In the genomic region with DNA sequence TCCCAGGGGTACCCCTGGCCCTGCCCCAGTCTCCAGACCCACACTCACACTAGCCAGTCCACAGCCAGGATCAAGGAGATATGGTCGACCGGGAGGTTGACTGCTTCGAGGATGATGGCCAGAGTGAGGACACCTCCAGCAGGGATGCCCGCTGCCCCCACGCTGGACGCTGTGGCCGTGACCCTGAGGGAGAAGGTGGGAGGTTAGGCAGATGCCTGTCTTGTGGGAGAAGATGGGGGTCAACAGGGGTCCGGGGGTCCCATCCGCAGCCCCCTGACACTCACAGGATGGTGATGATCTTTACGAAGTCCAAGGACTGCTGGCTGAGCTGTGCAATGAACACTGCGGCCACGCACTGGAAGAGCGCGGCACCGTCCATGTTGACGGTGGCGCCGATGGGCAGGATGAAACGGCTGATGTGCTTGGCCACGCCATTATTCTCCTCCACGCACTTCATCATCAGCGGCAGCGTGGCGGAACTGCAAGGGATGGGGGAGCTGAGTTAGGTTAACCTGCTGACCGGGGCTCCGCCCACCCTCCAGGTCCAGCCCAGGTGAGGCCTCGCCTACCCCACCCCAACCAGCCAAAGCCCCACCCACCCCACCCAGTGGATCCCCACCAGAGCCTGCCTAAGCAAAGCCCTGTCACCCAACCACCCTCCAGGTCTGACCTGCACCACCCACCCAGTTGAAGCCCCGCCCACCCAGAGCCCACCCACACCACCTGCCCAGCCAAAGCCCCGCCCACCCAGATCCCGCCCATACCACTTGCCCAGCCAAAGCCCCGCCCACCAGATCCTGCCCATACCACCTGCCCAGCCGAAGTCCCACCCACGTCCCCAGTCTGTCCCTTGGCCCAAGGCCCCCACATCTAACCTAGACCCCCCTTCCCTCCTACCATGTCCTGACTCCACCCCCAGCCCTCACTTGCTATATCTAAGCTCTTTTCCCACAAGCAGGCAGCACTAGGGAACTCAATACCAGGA, we compare ENCODE assay signal across 1 cellular context.
TF ChIP-seq lines count a peak whose summit lies in the region.

No MANE protein-coding gene starts in this region.

TF ChIP-seq in K562, 482 proteins besides CTCF, POLR2A, EP300 and RAD21 (continues in another document):
- no peak for TF ChIP-seq NR2F6 (CRISPR knock-in tag; IDR thresholded peaks at IDR 0.05)
- no peak for TF ChIP-seq YBX1 (IDR thresholded peaks at IDR 0.05)
- no peak for TF ChIP-seq TARDBP (IDR thresholded peaks at IDR 0.05)
- peak; percentile 58 for TF ChIP-seq PCBP1 (IDR thresholded peaks at IDR 0.05; ENCODE audit: low read depth, low read length, poor library complexity, severe bottlenecking)
- TF ChIP-seq, protein P1, sequence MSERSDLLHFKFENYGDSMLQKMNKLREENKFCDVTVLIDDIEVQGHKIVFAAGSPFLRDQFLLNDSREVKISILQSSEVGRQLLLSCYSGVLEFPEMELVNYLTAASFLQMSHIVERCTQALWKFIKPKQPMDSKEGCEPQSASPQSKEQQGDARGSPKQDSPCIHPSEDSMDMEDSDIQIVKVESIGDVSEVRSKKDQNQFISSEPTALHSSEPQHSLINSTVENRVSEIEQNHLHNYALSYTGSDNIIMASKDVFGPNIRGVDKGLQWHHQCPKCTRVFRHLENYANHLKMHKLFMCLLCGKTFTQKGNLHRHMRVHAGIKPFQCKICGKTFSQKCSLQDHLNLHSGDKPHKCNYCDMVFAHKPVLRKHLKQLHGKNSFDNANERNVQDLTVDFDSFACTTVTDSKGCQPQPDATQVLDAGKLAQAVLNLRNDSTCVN (CRISPR knock-in tag; IDR thresholded peaks at IDR 0.05), result 0 out of 2 replicates have a peak, but pooled peaks have one; percentile 32
- TF ChIP-seq MAFG (tag; conservative IDR thresholded peaks at IDR 0.05), result no peak
- TF ChIP-seq, protein P2, sequence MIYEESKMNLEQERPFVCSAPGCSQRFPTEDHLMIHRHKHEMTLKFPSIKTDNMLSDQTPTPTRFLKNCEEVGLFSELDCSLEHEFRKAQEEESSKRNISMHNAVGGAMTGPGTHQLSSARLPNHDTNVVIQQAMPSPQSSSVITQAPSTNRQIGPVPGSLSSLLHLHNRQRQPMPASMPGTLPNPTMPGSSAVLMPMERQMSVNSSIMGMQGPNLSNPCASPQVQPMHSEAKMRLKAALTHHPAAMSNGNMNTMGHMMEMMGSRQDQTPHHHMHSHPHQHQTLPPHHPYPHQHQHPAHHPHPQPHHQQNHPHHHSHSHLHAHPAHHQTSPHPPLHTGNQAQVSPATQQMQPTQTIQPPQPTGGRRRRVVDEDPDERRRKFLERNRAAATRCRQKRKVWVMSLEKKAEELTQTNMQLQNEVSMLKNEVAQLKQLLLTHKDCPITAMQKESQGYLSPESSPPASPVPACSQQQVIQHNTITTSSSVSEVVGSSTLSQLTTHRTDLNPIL (CRISPR knock-in tag; IDR thresholded peaks at IDR 0.05), result no peak
- TF ChIP-seq, protein P3, sequence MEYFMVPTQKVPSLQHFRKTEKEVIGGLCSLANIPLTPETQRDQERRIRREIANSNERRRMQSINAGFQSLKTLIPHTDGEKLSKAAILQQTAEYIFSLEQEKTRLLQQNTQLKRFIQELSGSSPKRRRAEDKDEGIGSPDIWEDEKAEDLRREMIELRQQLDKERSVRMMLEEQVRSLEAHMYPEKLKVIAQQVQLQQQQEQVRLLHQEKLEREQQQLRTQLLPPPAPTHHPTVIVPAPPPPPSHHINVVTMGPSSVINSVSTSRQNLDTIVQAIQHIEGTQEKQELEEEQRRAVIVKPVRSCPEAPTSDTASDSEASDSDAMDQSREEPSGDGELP (CRISPR knock-in tag; IDR thresholded peaks at IDR 0.05; ENCODE audit: borderline replicate concordance), result no peak
- TF ChIP-seq, protein P4, sequence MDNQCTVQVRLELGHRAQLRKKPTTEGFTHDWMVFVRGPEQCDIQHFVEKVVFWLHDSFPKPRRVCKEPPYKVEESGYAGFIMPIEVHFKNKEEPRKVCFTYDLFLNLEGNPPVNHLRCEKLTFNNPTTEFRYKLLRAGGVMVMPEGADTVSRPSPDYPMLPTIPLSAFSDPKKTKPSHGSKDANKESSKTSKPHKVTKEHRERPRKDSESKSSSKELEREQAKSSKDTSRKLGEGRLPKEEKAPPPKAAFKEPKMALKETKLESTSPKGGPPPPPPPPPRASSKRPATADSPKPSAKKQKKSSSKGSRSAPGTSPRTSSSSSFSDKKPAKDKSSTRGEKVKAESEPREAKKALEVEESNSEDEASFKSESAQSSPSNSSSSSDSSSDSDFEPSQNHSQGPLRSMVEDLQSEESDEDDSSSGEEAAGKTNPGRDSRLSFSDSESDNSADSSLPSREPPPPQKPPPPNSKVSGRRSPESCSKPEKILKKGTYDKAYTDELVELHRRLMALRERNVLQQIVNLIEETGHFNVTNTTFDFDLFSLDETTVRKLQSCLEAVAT (IDR thresholded peaks at IDR 0.05), result no peak
- TF ChIP-seq MAFK (IDR thresholded peaks at IDR 0.05; ENCODE audit: low read length), result no peak
- TF ChIP-seq SRSF7 (optimal IDR thresholded peaks at IDR 0.05; ENCODE audit: low read depth, low read length), result no peak
- no peak for TF ChIP-seq NFE2L1 (tag; IDR thresholded peaks at IDR 0.05; ENCODE audit: borderline replicate concordance, low read depth)
- TF ChIP-seq ZNF23 (CRISPR knock-in tag; IDR thresholded peaks at IDR 0.05), result no peak
- TF ChIP-seq COPS2 (conservative IDR thresholded peaks at IDR 0.05), result no peak
- TF ChIP-seq, protein P5, sequence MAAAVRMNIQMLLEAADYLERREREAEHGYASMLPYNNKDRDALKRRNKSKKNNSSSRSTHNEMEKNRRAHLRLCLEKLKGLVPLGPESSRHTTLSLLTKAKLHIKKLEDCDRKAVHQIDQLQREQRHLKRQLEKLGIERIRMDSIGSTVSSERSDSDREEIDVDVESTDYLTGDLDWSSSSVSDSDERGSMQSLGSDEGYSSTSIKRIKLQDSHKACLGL (CRISPR knock-in tag; IDR thresholded peaks at IDR 0.05; ENCODE audit: borderline replicate concordance, poor library complexity, severe bottlenecking), result no peak
- TF ChIP-seq SREBF2 (CRISPR knock-in tag; IDR thresholded peaks at IDR 0.05), result no peak
- no peak for TF ChIP-seq STAT5B (CRISPR knock-in tag; IDR thresholded peaks at IDR 0.05)
- TF ChIP-seq TCF7 (IDR thresholded peaks at IDR 0.05; ENCODE audit: borderline replicate concordance), result no peak
- TF ChIP-seq ZC3H8 (IDR thresholded peaks at IDR 0.05), result no peak
- TF ChIP-seq HSF4 (CRISPR knock-in tag; IDR thresholded peaks at IDR 0.05; ENCODE audit: borderline replicate concordance), result no peak
- TF ChIP-seq, protein P6, sequence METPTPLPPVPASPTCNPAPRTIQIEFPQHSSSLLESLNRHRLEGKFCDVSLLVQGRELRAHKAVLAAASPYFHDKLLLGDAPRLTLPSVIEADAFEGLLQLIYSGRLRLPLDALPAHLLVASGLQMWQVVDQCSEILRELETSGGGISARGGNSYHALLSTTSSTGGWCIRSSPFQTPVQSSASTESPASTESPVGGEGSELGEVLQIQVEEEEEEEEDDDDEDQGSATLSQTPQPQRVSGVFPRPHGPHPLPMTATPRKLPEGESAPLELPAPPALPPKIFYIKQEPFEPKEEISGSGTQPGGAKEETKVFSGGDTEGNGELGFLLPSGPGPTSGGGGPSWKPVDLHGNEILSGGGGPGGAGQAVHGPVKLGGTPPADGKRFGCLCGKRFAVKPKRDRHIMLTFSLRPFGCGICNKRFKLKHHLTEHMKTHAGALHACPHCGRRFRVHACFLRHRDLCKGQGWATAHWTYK (CRISPR knock-in tag; IDR thresholded peaks at IDR 0.05), result no peak
- TF ChIP-seq ZNF445 (CRISPR knock-in tag; IDR thresholded peaks at IDR 0.05; ENCODE audit: low read depth), result no peak
- no peak for TF ChIP-seq IFI16 (CRISPR knock-in tag; IDR thresholded peaks at IDR 0.05)
- TF ChIP-seq TCFL5 (CRISPR knock-in tag; conservative IDR thresholded peaks at IDR 0.05), result no peak
- TF ChIP-seq SRF (CRISPR knock-in tag; IDR thresholded peaks at IDR 0.05), result no peak
- no peak for TF ChIP-seq MECOM (CRISPR knock-in tag; IDR thresholded peaks at IDR 0.05)
- TF ChIP-seq SUPT5H (IDR thresholded peaks at IDR 0.05), result peak; percentile 65
- TF ChIP-seq POLR2G (IDR thresholded peaks at IDR 0.05; ENCODE audit: low read depth, low read length), result peak; percentile 86
- TF ChIP-seq ZNF764 (CRISPR knock-in tag; IDR thresholded peaks at IDR 0.05; ENCODE audit: low read depth), result no peak
- TF ChIP-seq SMAD1 (IDR thresholded peaks at IDR 0.05; ENCODE audit: low read depth, low read length, partially characterized antibody), result no peak
- no peak for TF ChIP-seq ZNF165 (CRISPR knock-in tag; IDR thresholded peaks at IDR 0.05; ENCODE audit: borderline replicate concordance)
- TF ChIP-seq DNMT1 (IDR thresholded peaks at IDR 0.05), result no peak
- TF ChIP-seq POLR2B (IDR thresholded peaks at IDR 0.05; ENCODE audit: low read depth, partially characterized antibody), result peak; percentile 74
- TF ChIP-seq ELF4 (CRISPR knock-in tag; IDR thresholded peaks at IDR 0.05), result 0 out of 2 replicates have a peak, but pooled peaks have one; percentile 25
- TF ChIP-seq, protein P7, sequence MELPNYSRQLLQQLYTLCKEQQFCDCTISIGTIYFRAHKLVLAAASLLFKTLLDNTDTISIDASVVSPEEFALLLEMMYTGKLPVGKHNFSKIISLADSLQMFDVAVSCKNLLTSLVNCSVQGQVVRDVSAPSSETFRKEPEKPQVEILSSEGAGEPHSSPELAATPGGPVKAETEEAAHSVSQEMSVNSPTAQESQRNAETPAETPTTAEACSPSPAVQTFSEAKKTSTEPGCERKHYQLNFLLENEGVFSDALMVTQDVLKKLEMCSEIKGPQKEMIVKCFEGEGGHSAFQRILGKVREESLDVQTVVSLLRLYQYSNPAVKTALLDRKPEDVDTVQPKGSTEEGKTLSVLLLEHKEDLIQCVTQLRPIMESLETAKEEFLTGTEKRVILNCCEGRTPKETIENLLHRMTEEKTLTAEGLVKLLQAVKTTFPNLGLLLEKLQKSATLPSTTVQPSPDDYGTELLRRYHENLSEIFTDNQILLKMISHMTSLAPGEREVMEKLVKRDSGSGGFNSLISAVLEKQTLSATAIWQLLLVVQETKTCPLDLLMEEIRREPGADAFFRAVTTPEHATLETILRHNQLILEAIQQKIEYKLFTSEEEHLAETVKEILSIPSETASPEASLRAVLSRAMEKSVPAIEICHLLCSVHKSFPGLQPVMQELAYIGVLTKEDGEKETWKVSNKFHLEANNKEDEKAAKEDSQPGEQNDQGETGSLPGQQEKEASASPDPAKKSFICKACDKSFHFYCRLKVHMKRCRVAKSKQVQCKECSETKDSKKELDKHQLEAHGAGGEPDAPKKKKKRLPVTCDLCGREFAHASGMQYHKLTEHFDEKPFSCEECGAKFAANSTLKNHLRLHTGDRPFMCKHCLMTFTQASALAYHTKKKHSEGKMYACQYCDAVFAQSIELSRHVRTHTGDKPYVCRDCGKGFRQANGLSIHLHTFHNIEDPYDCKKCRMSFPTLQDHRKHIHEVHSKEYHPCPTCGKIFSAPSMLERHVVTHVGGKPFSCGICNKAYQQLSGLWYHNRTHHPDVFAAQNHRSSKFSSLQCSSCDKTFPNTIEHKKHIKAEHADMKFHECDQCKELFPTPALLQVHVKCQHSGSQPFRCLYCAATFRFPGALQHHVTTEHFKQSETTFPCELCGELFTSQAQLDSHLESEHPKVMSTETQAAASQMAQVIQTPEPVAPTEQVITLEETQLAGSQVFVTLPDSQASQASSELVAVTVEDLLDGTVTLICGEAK (IDR thresholded peaks at IDR 0.05), result no peak
- TF ChIP-seq, protein P7 (CRISPR knock-in tag; IDR thresholded peaks at IDR 0.05), result no peak
- TF ChIP-seq GABPB1 (CRISPR knock-in tag; IDR thresholded peaks at IDR 0.05), result 0 out of 2 replicates have a peak, but pooled peaks have one; percentile 27
- TF ChIP-seq ZKSCAN3 (CRISPR knock-in tag; IDR thresholded peaks at IDR 0.05), result no peak
- TF ChIP-seq JUN (IDR thresholded peaks at IDR 0.05; ENCODE audit: borderline replicate concordance, low read depth, low read length), result no peak
- TF ChIP-seq JUN (CRISPR knock-in tag; IDR thresholded peaks at IDR 0.05; ENCODE audit: borderline replicate concordance), result no peak
- TF ChIP-seq BACH1 (tag; IDR thresholded peaks at IDR 0.05), result no peak
- no peak for TF ChIP-seq ZNF707 (CRISPR knock-in tag; conservative IDR thresholded peaks at IDR 0.05)
- TF ChIP-seq POLR2AphosphoS2 (IDR thresholded peaks at IDR 0.05; ENCODE audit: low read length), result peak; percentile 73; the same call in 1 of the 2 replicates
- no peak for TF ChIP-seq NFATC3 (IDR thresholded peaks at IDR 0.05)
- TF ChIP-seq ZNF263 (CRISPR knock-in tag; IDR thresholded peaks at IDR 0.05; ENCODE audit: borderline replicate concordance), result no peak
- TF ChIP-seq CTBP1 (IDR thresholded peaks at IDR 0.05; ENCODE audit: borderline replicate concordance), result no peak
- TF ChIP-seq SMAD4 (CRISPR knock-in tag; conservative IDR thresholded peaks at IDR 0.05), result no peak
- no peak for TF ChIP-seq ZNF561 (CRISPR knock-in tag; conservative IDR thresholded peaks at IDR 0.05)
- no peak for TF ChIP-seq SMAD3 (CRISPR knock-in tag; conservative IDR thresholded peaks at IDR 0.05)
- TF ChIP-seq, protein P8, sequence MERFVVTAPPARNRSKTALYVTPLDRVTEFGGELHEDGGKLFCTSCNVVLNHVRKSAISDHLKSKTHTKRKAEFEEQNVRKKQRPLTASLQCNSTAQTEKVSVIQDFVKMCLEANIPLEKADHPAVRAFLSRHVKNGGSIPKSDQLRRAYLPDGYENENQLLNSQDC (CRISPR knock-in tag; IDR thresholded peaks at IDR 0.05), result no peak
- TF ChIP-seq ETV1 (tag; conservative IDR thresholded peaks at IDR 0.05; ENCODE audit: low read depth), result no peak
- TF ChIP-seq GABPB2 (CRISPR knock-in tag; conservative IDR thresholded peaks at IDR 0.05), result no peak
- TF ChIP-seq ARHGAP35 (IDR thresholded peaks at IDR 0.05; ENCODE audit: partially characterized antibody), result no peak
- 0 out of 2 replicates have a peak, but pooled peaks have one; percentile 25 for TF ChIP-seq MYNN (IDR thresholded peaks at IDR 0.05)
- no peak for TF ChIP-seq MYNN (CRISPR knock-in tag; IDR thresholded peaks at IDR 0.05)
